8 cellular contexts compared by ENCODE assay signal in genomic region chr9:25716220-25716872, GRCh38. TPM values are rescaled to one million over a fixed set of nuclear protein-coding genes. Genes with fewer than 3 reads are reported as not detected.
DNase-seq lines count a peak whose midpoint lies in the region; ATAC-seq and TF ChIP-seq lines count a peak whose summit lies in the region.

No MANE protein-coding gene starts in this region.

- H3K4me1 Mint-ChIP-seq in CD14-positive monocyte, result no peaks in the 10 kb centered on the region

- DNase-seq in HS-27A (ENCODE audit: low read depth) (peak; percentile 4), SJCRH30 (peak; percentile 14 to 60), foreskin keratinocyte (peak; percentile 53 to 80), pons (ENCODE audit: low spot score) (peak; percentile 72), cerebellar nuclear complex (lab: John Stamatoyannopoulos, UW) (no peak), A673 (ENCODE audit: low spot score) (no peak), CD14-positive monocyte (ENCODE audit: low spot score) (no peak)

- no TSS peak for BruUV-seq in A673 (replicated peaks; lab: Mats Ljungman, UMichigan)

- CTCF ChIA-PET in A673 (lab: Charles Lee), result no interaction called here

- intact Hi-C loops in A673 (cut with micrococcal nuclease; ENCODE audit: unreplicated experiment), result no loop called here
- intact Hi-C loops in CD14-positive monocyte (cut with micrococcal nuclease), result no loop called here

- H3K36me3 Mint-ChIP-seq in CD14-positive monocyte, result no peaks in the 10 kb centered on the region

- no peak overlapping the region for H3K4me3 Mint-ChIP-seq in CD14-positive monocyte

- POLR2A ChIA-PET in A673 (lab: Charles Lee; ENCODE audit: low non-redundant PET), result no interaction called here

- H3K4me3 ChIP-seq in SJCRH30 (no peak overlapping the region), A673 (ENCODE audit: low read depth, low read length, poor library complexity, severe bottlenecking) (no peak overlapping the region)

- no peak overlapping the region for H3K27ac Mint-ChIP-seq in CD14-positive monocyte

- H3K27ac ChIP-seq in SJCRH30 (no peak overlapping the region), foreskin keratinocyte (no peak overlapping the region), A673 (ENCODE audit: low read depth, low read length, poor library complexity, severe bottlenecking) (no peak overlapping the region)

- H3K36me3 ChIP-seq in SJCRH30, result no peaks in the 10 kb centered on the region
- H3K36me3 ChIP-seq in A673 (ENCODE audit: insufficient read depth, low read length, poor library complexity, severe bottlenecking), result no peaks in the 10 kb centered on the region

- H3K27me3 Mint-ChIP-seq in CD14-positive monocyte (ENCODE audit: low read depth in 3 of 3), result no peaks in the 10 kb centered on the region

- no peaks in the 10 kb centered on the region for H3K9me3 ChIP-seq in SJCRH30 (replicated peaks)
- H3K9me3 ChIP-seq in A673 (ENCODE audit: low read depth, low read length, poor library complexity, severe bottlenecking), result no peaks in the 10 kb centered on the region

- H3K27me3 ChIP-seq in SJCRH30, result no peaks in the 10 kb centered on the region
- H3K27me3 ChIP-seq in foreskin keratinocyte, result no peaks in the 10 kb centered on the region
- H3K27me3 ChIP-seq in A673 (replicated peaks; ENCODE audit: insufficient read depth, low read depth, low read length, poor library complexity), result no peaks in the 10 kb centered on the region

- peaks cover 0 to 2% (median 0%) of the 10 kb centered on the region in 7 donors for H3K9me3 Mint-ChIP-seq in CD14-positive monocyte

- H3K4me1 ChIP-seq in SJCRH30 (no peaks in the 10 kb centered on the region), foreskin keratinocyte (peaks cover 5% of the 10 kb centered on the region), A673 (ENCODE audit: insufficient read depth, low read length, poor library complexity, severe bottlenecking) (no peaks in the 10 kb centered on the region)

- peak; percentile 99 for ATAC-seq in foreskin keratinocyte
- no peak for ATAC-seq in HG02970 (IDR thresholded peaks at IDR 0.05; ENCODE audit: low FRiP score, unreplicated experiment)

- peak; percentile 81 for TF ChIP-seq CTCF in foreskin keratinocyte (conservative IDR thresholded peaks at IDR 0.05)
- TF ChIP-seq CTCF in A673 (conservative IDR thresholded peaks at IDR 0.05; ENCODE audit: low read depth, low read length), result no peak
- TF ChIP-seq CTCF in CD14-positive monocyte (IDR thresholded peaks at IDR 0.05), result no peak

RNA-seq across cellular contexts. Expression of gene TUSC1, which starts 38.1 kb away (rescaled TPM):
- total RNA-seq in SJCRH30 (2014; rRNA removed; shearing (Covaris generic)), result 14.3 and 16.4 TPM in 2 replicates
- total RNA-seq in foreskin keratinocyte (10.6 and 12.0 TPM in 2 replicates), A673 (2021) (not detected in 2 replicates)
- polyA plus RNA-seq in foreskin keratinocyte (11.7 and 13.7 TPM in 2 replicates), CD14-positive monocyte (1 to 10 TPM in 1 of 2 donors, under 1 TPM in 1; 0.87 to 1.8 TPM)

Comparison
In these comparisons a context has a peak if more than half of its experiments do, and no peak if none do; other contexts are left out.
1. DNase-seq: peak in HS-27A (single experiment), SJCRH30 (2 of 2), foreskin keratinocyte (2 of 2) and pons (single experiment); none in cerebellar nuclear complex (0 of 2), A673 (single experiment) and CD14-positive monocyte (single experiment).
2. RNA of gene TUSC1, which starts 38.1 kb away (total RNA-seq): 14.3 to 16.4 TPM in SJCRH30 and 10.6 to 12.0 TPM in foreskin keratinocyte; not detected in A673; every median in the first group is over 10 times any median in the second.